In the genomic region with DNA sequence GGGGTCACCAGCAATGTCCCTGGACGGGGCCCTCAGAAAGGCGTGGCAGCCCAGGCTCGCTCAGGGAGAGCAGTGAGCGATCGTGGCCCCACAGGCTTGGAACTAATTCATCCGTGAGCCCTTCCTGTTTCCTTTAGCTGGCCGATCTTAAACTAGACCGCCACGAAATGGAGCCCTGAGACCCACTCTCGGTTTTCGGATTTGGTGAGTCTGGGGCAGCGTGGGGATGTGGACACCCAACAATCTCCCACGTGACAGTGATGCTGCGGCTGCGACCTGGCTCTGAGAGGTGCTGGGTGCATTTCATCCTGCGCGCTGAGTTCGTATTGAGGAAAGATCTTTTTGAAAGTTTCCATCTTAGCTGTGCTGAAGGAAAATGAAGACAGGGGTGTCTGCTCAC, we compare ENCODE assay signal across 35 cellular contexts.
"Had no signal": no experiment of that assay in that cellular context is flagged by ENCODE, and none has a peak within 500 bp of the region (broad histone marks: within the 10 kb centered on the region; RNA-seq: fewer than 3 reads in every experiment).

No MANE protein-coding gene starts in this region.

- H3K9me3 Mint-ChIP-seq: activated B cell treated with CpG ODN at 0.5 μM for 24 hours; activated CD4-positive, alpha-beta memory T cell treated with anti-CD3 and anti-CD28 coated beads, Interleukin-2, amount 10 ng/mL, durations not matched to agents 7 days and 5 days; activated CD4-positive, alpha-beta T cell treated with anti-CD3 and anti-CD28 coated beads, Interleukin-2, amount 10 ng/mL, durations not matched to agents 7 days and 5 days; activated naive CD4-positive, alpha-beta T cell treated with anti-CD3 and anti-CD28 coated beads, Interleukin-2, amount 10 ng/mL, durations not matched to agents 7 days and 5 days; activated naive CD4-positive, alpha-beta T cell treated with anti-CD3 and anti-CD28 coated beads, Interleukin-2, amount 50 U/mL, for 24 hours; activated naive CD8-positive, alpha-beta T cell treated with anti-CD3 and anti-CD28 coated beads, Interleukin-2, amount 10 ng/mL, durations not matched to agents 7 days and 5 days; activated naive CD8-positive, alpha-beta T cell treated with anti-CD3 and anti-CD28 coated beads, Interleukin-2, amount 50 U/mL, for 24 hours; activated T-cell treated with anti-CD3 and anti-CD28 coated beads, Interleukin-2, amount 50 U/mL, for 24 hours; activated T-helper 2 cell treated with anti-CD3 and anti-CD28 coated beads, Interferon-gamma antibody, Interleukin-2, Interleukin-4, amounts not matched to agents 10 μg/mL and 5 μg/mL and 100 μg/mL, durations not matched to agents 14 hours and 24 hours and 36 hours; brain; central memory CD8-positive, alpha-beta T cell; T-helper 1 cell treated with Interleukin-12 subunit alpha and Interleukin-12 subunit beta and Interleukin-4 antibody, amounts not matched to agents 30 μg/mL and 1 μg/mL, for 36 hours; T-helper 2 cell treated with Interferon-gamma antibody and Interleukin-4, amounts not matched to agents 5 μg/mL and 100 μg/mL, for 36 hours had no signal

- H3K9me3 ChIP-seq: ascending aorta had no signal

- H3K4me1 Mint-ChIP-seq: activated B cell treated with CpG ODN at 0.5 μM for 24 hours; activated CD4-positive, alpha-beta memory T cell treated with anti-CD3 and anti-CD28 coated beads, Interleukin-2, amount 10 ng/mL, durations not matched to agents 7 days and 5 days; activated CD4-positive, alpha-beta T cell treated with anti-CD3 and anti-CD28 coated beads for 36 hours; activated CD4-positive, alpha-beta T cell treated with anti-CD3 and anti-CD28 coated beads, Interleukin-2, amount 10 ng/mL, durations not matched to agents 7 days and 5 days; activated CD8-positive, alpha-beta memory T cell treated with anti-CD3 and anti-CD28 coated beads, Interleukin-2, amount 10 ng/mL, durations not matched to agents 7 days and 5 days; activated naive CD4-positive, alpha-beta T cell treated with anti-CD3 and anti-CD28 coated beads, Interleukin-2, amount 10 ng/mL, durations not matched to agents 7 days and 5 days; activated naive CD4-positive, alpha-beta T cell treated with anti-CD3 and anti-CD28 coated beads, Interleukin-2, amount 50 U/mL, for 24 hours; activated naive CD8-positive, alpha-beta T cell treated with anti-CD3 and anti-CD28 coated beads, Interleukin-2, amount 10 ng/mL, durations not matched to agents 7 days and 5 days; activated naive CD8-positive, alpha-beta T cell treated with anti-CD3 and anti-CD28 coated beads, Interleukin-2, amount 50 U/mL, for 24 hours; central memory CD8-positive, alpha-beta T cell had no signal

- H3K36me3 Mint-ChIP-seq: activated CD8-positive, alpha-beta memory T cell treated with anti-CD3 and anti-CD28 coated beads, Interleukin-2, amount 10 ng/mL, durations not matched to agents 7 days and 5 days; activated naive CD4-positive, alpha-beta T cell treated with anti-CD3 and anti-CD28 coated beads, Interleukin-2, amount 10 ng/mL, durations not matched to agents 7 days and 5 days; activated naive CD4-positive, alpha-beta T cell treated with anti-CD3 and anti-CD28 coated beads, Interleukin-2, amount 50 U/mL, for 24 hours; activated naive CD8-positive, alpha-beta T cell; activated naive CD8-positive, alpha-beta T cell treated with anti-CD3 and anti-CD28 coated beads, Interleukin-2, amount 10 ng/mL, durations not matched to agents 7 days and 5 days; brain had no signal

- H3K27ac ChIP-seq: cardiac muscle cell had no signal

- H3K36me3 ChIP-seq: ascending aorta, cardiac muscle cell had no signal

- H3K4me3 ChIP-seq: ascending aorta, cardiac muscle cell had no signal

- H3K27me3 Mint-ChIP-seq: activated B cell treated with CpG ODN at 0.5 μM for 24 hours; activated CD4-positive, alpha-beta memory T cell treated with anti-CD3 and anti-CD28 coated beads, Interleukin-2, amount 10 ng/mL, durations not matched to agents 7 days and 5 days; activated CD8-positive, alpha-beta memory T cell treated with anti-CD3 and anti-CD28 coated beads, Interleukin-2, amount 10 ng/mL, durations not matched to agents 7 days and 5 days; activated naive CD4-positive, alpha-beta T cell treated with anti-CD3 and anti-CD28 coated beads, Interleukin-2, amount 10 ng/mL, durations not matched to agents 7 days and 5 days; activated naive CD8-positive, alpha-beta T cell; activated naive CD8-positive, alpha-beta T cell treated with anti-CD3 and anti-CD28 coated beads, Interleukin-2, amount 10 ng/mL, durations not matched to agents 7 days and 5 days had no signal

- ATAC-seq: activated CD4-positive, alpha-beta T cell treated with anti-CD3 and anti-CD28 coated beads for 36 hours; activated CD8-positive, alpha-beta memory T cell treated with anti-CD3 and anti-CD28 coated beads, Interleukin-2, amount 10 ng/mL, durations not matched to agents 7 days and 5 days; activated CD8-positive, alpha-beta T cell treated with anti-CD3 and anti-CD28 coated beads, Interleukin-2, amount 10 ng/mL, durations not matched to agents 7 days and 5 days; activated naive CD8-positive, alpha-beta T cell treated with anti-CD3 and anti-CD28 coated beads, Interleukin-2, amount 50 U/mL, for 24 hours had no signal

- DNase-seq: activated B cell treated with CpG ODN at 0.5 μM for 24 hours; activated CD4-positive, alpha-beta memory T cell treated with anti-CD3 and anti-CD28 coated beads, Interleukin-2, amount 10 ng/mL, durations not matched to agents 7 days and 5 days; activated CD4-positive, alpha-beta T cell treated with anti-CD3 and anti-CD28 coated beads for 36 hours; activated CD4-positive, alpha-beta T cell treated with anti-CD3 and anti-CD28 coated beads for 48 hours; activated CD4-positive, alpha-beta T cell treated with anti-CD3 and anti-CD28 coated beads, Interleukin-2, amount 10 ng/mL, durations not matched to agents 7 days and 5 days; activated CD4-positive, alpha-beta T cell treated with anti-CD3 and anti-CD28 coated beads, Interleukin-2, amount 50 U/mL, for 48 hours; activated CD4-positive, CD25-positive, alpha-beta regulatory T cell treated with anti-CD3 and anti-CD28 coated beads, Interleukin-2, amount 50 U/mL, for 72 hours; activated CD8-positive, alpha-beta memory T cell treated with anti-CD3 and anti-CD28 coated beads for 24 hours; activated CD8-positive, alpha-beta memory T cell treated with anti-CD3 and anti-CD28 coated beads, Interleukin-2, amount 10 ng/mL, durations not matched to agents 7 days and 5 days; activated CD8-positive, alpha-beta memory T cell treated with anti-CD3 and anti-CD28 coated beads, Interleukin-2, amount 50 U/mL, for 48 hours; activated CD8-positive, alpha-beta T cell treated with anti-CD3 and anti-CD28 coated beads, Interleukin-2, amount 10 ng/mL, durations not matched to agents 7 days and 5 days; activated effector memory CD4-positive, alpha-beta T cell treated with Interleukin-2 at 50 U/mL for 16 hours; activated gamma-delta T cell; activated naive CD4-positive, alpha-beta T cell treated with anti-CD3 and anti-CD28 coated beads, Interleukin-2, amount 10 ng/mL, durations not matched to agents 7 days and 5 days; activated naive CD4-positive, alpha-beta T cell treated with Interleukin-2 at 50 U/mL for 16 hours; activated naive CD8-positive, alpha-beta T cell treated with anti-CD3 and anti-CD28 coated beads, Interleukin-2, amount 10 ng/mL, durations not matched to agents 7 days and 5 days; activated naive CD8-positive, alpha-beta T cell treated with anti-CD3 and anti-CD28 coated beads, Interleukin-2, amount 50 U/mL, for 24 hours; activated T-cell treated with anti-CD3 and anti-CD28 coated beads, Interleukin-2, amount 50 U/mL, for 24 hours; activated T-cell treated with anti-CD3 and anti-CD28 coated beads, Interleukin-2, amount 50 U/mL, for 48 hours; amygdala; anterior cingulate cortex; caudate nucleus; cerebellar nuclear complex; T-helper 1 cell; T-helper 2 cell; T-helper 9 cell had no signal

- H3K4me3 Mint-ChIP-seq: activated B cell treated with CpG ODN at 0.5 μM for 24 hours; activated CD4-positive, alpha-beta memory T cell treated with anti-CD3 and anti-CD28 coated beads, Interleukin-2, amount 10 ng/mL, durations not matched to agents 7 days and 5 days; activated CD4-positive, alpha-beta T cell treated with anti-CD3 and anti-CD28 coated beads for 36 hours; activated CD4-positive, alpha-beta T cell treated with anti-CD3 and anti-CD28 coated beads, Interleukin-2, amount 10 ng/mL, durations not matched to agents 7 days and 5 days; activated CD8-positive, alpha-beta memory T cell treated with anti-CD3 and anti-CD28 coated beads, Interleukin-2, amount 10 ng/mL, durations not matched to agents 7 days and 5 days; activated CD8-positive, alpha-beta T cell treated with anti-CD3 and anti-CD28 coated beads, Interleukin-2, amount 10 ng/mL, durations not matched to agents 7 days and 5 days; activated naive CD4-positive, alpha-beta T cell treated with anti-CD3 and anti-CD28 coated beads, Interleukin-2, amount 10 ng/mL, durations not matched to agents 7 days and 5 days; activated naive CD4-positive, alpha-beta T cell treated with anti-CD3 and anti-CD28 coated beads, Interleukin-2, amount 50 U/mL, for 24 hours; activated naive CD8-positive, alpha-beta T cell; activated naive CD8-positive, alpha-beta T cell treated with anti-CD3 and anti-CD28 coated beads, Interleukin-2, amount 10 ng/mL, durations not matched to agents 7 days and 5 days; activated naive CD8-positive, alpha-beta T cell treated with anti-CD3 and anti-CD28 coated beads, Interleukin-2, amount 50 U/mL, for 24 hours; activated T-cell treated with anti-CD3 and anti-CD28 coated beads, Interleukin-2, amount 50 U/mL, for 24 hours; brain; central memory CD8-positive, alpha-beta T cell; T-helper 1 cell treated with Interleukin-12 subunit alpha and Interleukin-12 subunit beta and Interleukin-4 antibody, amounts not matched to agents 30 μg/mL and 1 μg/mL, for 36 hours; T-helper 2 cell treated with Interferon-gamma antibody and Interleukin-4, amounts not matched to agents 5 μg/mL and 100 μg/mL, for 36 hours had no signal

- H3K27me3 ChIP-seq: ascending aorta had no signal

- H3K27ac Mint-ChIP-seq: activated B cell treated with CpG ODN at 0.5 μM for 24 hours; activated CD4-positive, alpha-beta memory T cell treated with anti-CD3 and anti-CD28 coated beads, Interleukin-2, amount 10 ng/mL, durations not matched to agents 7 days and 5 days; activated CD4-positive, alpha-beta T cell treated with anti-CD3 and anti-CD28 coated beads for 36 hours; activated CD4-positive, alpha-beta T cell treated with anti-CD3 and anti-CD28 coated beads, Interleukin-2, amount 10 ng/mL, durations not matched to agents 7 days and 5 days; activated CD8-positive, alpha-beta memory T cell treated with anti-CD3 and anti-CD28 coated beads, Interleukin-2, amount 10 ng/mL, durations not matched to agents 7 days and 5 days; activated CD8-positive, alpha-beta T cell treated with anti-CD3 and anti-CD28 coated beads, Interleukin-2, amount 10 ng/mL, durations not matched to agents 7 days and 5 days; activated naive CD4-positive, alpha-beta T cell treated with anti-CD3 and anti-CD28 coated beads, Interleukin-2, amount 10 ng/mL, durations not matched to agents 7 days and 5 days; activated naive CD4-positive, alpha-beta T cell treated with anti-CD3 and anti-CD28 coated beads, Interleukin-2, amount 50 U/mL, for 24 hours; activated naive CD8-positive, alpha-beta T cell; activated naive CD8-positive, alpha-beta T cell treated with anti-CD3 and anti-CD28 coated beads, Interleukin-2, amount 10 ng/mL, durations not matched to agents 7 days and 5 days; activated naive CD8-positive, alpha-beta T cell treated with anti-CD3 and anti-CD28 coated beads, Interleukin-2, amount 50 U/mL, for 24 hours; activated T-cell treated with anti-CD3 and anti-CD28 coated beads, Interleukin-2, amount 50 U/mL, for 24 hours; activated T-helper 2 cell treated with anti-CD3 and anti-CD28 coated beads, Interferon-gamma antibody, Interleukin-2, Interleukin-4, amounts not matched to agents 10 μg/mL and 5 μg/mL and 100 μg/mL, durations not matched to agents 14 hours and 24 hours and 36 hours; T-helper 1 cell treated with Interleukin-12 subunit alpha and Interleukin-12 subunit beta and Interleukin-4 antibody, amounts not matched to agents 30 μg/mL and 1 μg/mL, for 36 hours; T-helper 2 cell treated with Interferon-gamma antibody and Interleukin-4, amounts not matched to agents 5 μg/mL and 100 μg/mL, for 36 hours had no signal
